ENCODE assay signal across 16 cellular contexts in genomic region chr20:16212790-16213189, GRCh38.
DNase-seq lines count a peak whose midpoint lies in the region; ATAC-seq and TF ChIP-seq lines count a peak whose summit lies in the region.
"Had no signal": no experiment of that assay in that cellular context is flagged by ENCODE, and none has a peak within 500 bp of the region (broad histone marks: within the 10 kb centered on the region; RNA-seq: fewer than 3 reads in every experiment).

No MANE protein-coding gene starts in this region.

- H3K36me3 ChIP-seq in OCI-LY3 (replicated peaks; ENCODE audit: low read depth, low read length) = no peaks in the 10 kb centered on the region
- H3K36me3 ChIP-seq: BE2C had no signal

- no peaks in the 10 kb centered on the region for H3K9me3 ChIP-seq in OCI-LY3 (ENCODE audit: insufficient read depth, low read length)
- H3K9me3 ChIP-seq: BE2C had no signal

- no peak overlapping the region for H3K4me3 Mint-ChIP-seq in stimulated activated naive B cell treated with anti-CD40 and anti-IgM and Interleukin-4, amounts not matched to agents 10 μg/mL and 1 μg/mL and 100 μg/mL, for 72 hours
- H3K4me3 Mint-ChIP-seq: CD4-positive, CD25-positive, alpha-beta regulatory T cell; CD8-positive, alpha-beta memory T cell; GM23338 had no signal

- DNase-seq in germinal center (ENCODE audit: low spot score) (peak; percentile 5), DMS 273 treated with DMSO at 0.1 percent for 48 hours (lab: John Stamatoyannopoulos, UW) (no peak)
- peak; percentile 9 for DNase-seq in stimulated activated naive B cell treated with anti-CD40 and anti-IgM and Interleukin-4, amounts not matched to agents 10 μg/mL and 1 μg/mL and 100 μg/mL, for 72 hours
- DNase-seq in activated naive CD4-positive, alpha-beta T cell (lab: John Stamatoyannopoulos, UW) = no peak
- DNase-seq: BE2C; C1 segment of cervical spinal cord; CD4-positive, CD25-positive, alpha-beta regulatory T cell; CD8-positive, alpha-beta memory T cell; COR-L47; HCEC 1CT; IMR-90 had no signal

- no peaks in the 10 kb centered on the region for H3K27me3 Mint-ChIP-seq in stimulated activated naive B cell treated with anti-CD40 and anti-IgM and Interleukin-4, amounts not matched to agents 10 μg/mL and 1 μg/mL and 100 μg/mL, for 72 hours
- H3K27me3 Mint-ChIP-seq: CD4-positive, CD25-positive, alpha-beta regulatory T cell; CD8-positive, alpha-beta memory T cell had no signal

- H2AFZ ChIP-seq in OCI-LY3 (ENCODE audit: low read depth, low read length) = no peak overlapping the region
- H2AFZ ChIP-seq: GM23338 had no signal

- peaks cover 0 to 2% of the 10 kb centered on the region in 2 donors for H3K9me3 Mint-ChIP-seq in stimulated activated naive B cell treated with anti-CD40 and anti-IgM and Interleukin-4, amounts not matched to agents 10 μg/mL and 1 μg/mL and 100 μg/mL, for 72 hours
- H3K9me3 Mint-ChIP-seq: GM23338 had no signal

- no peak for TF ChIP-seq CTCF in OCI-LY3 (IDR thresholded peaks at IDR 0.05; ENCODE audit: low read depth, low read length)

- no peak overlapping the region for H3K9ac ChIP-seq in OCI-LY3 (ENCODE audit: low read length)

- no peak overlapping the region for H3K27ac Mint-ChIP-seq in stimulated activated naive B cell treated with anti-CD40 and anti-IgM and Interleukin-4, amounts not matched to agents 10 μg/mL and 1 μg/mL and 100 μg/mL, for 72 hours
- H3K27ac Mint-ChIP-seq: CD8-positive, alpha-beta memory T cell; GM23338 had no signal

- ATAC-seq in GM21360 (IDR thresholded peaks at IDR 0.05; ENCODE audit: unreplicated experiment) (peak; percentile 72), GM19455 (IDR thresholded peaks at IDR 0.05; ENCODE audit: unreplicated experiment) (no peak)
- peak; percentile 66 to 76 for ATAC-seq in stimulated activated naive B cell treated with anti-CD40 and anti-IgM and Interleukin-4, amounts not matched to agents 10 μg/mL and 1 μg/mL and 100 μg/mL, for 72 hours (replicated peaks)
- ATAC-seq: GM23338, K562 had no signal

- H4K20me1 ChIP-seq in OCI-LY3 (ENCODE audit: insufficient read depth, low read length) = no peaks in the 10 kb centered on the region

- H3K27me3 ChIP-seq in OCI-LY3 (ENCODE audit: low read depth, low read length) = no peaks in the 10 kb centered on the region
- H3K27me3 ChIP-seq: BE2C had no signal

- peaks cover 14% of the 10 kb centered on the region for H3K4me1 ChIP-seq in OCI-LY3 (ENCODE audit: low read length)

- peak overlapping the region; percentile 0; the same call in 1 of the 2 replicates for H3K4me2 ChIP-seq in OCI-LY3 (ENCODE audit: low read length)
- H3K4me2 ChIP-seq: GM23338 had no signal

- H3K79me2 ChIP-seq in OCI-LY3 (ENCODE audit: low read length) = no peaks in the 10 kb centered on the region

- H3K36me3 Mint-ChIP-seq in stimulated activated naive B cell treated with anti-CD40 and anti-IgM and Interleukin-4, amounts not matched to agents 10 μg/mL and 1 μg/mL and 100 μg/mL, for 72 hours = peaks cover 0 to 7% of the 10 kb centered on the region in 2 donors
- H3K36me3 Mint-ChIP-seq: CD4-positive, CD25-positive, alpha-beta regulatory T cell; CD8-positive, alpha-beta memory T cell had no signal

- peaks cover 16 to 34% of the 10 kb centered on the region in 2 donors for H3K4me1 Mint-ChIP-seq in stimulated activated naive B cell treated with anti-CD40 and anti-IgM and Interleukin-4, amounts not matched to agents 10 μg/mL and 1 μg/mL and 100 μg/mL, for 72 hours
- H3K4me1 Mint-ChIP-seq: CD4-positive, CD25-positive, alpha-beta regulatory T cell; CD8-positive, alpha-beta memory T cell had no signal

- no peak overlapping the region for H3K4me3 ChIP-seq in OCI-LY3 (ENCODE audit: low read length)
- H3K4me3 ChIP-seq: GM23338, K562 had no signal

- H3K27ac ChIP-seq in OCI-LY3 (ENCODE audit: low read length) = no peak overlapping the region

Comparison
In these comparisons a context has a peak if more than half of its experiments do, and no peak if none do; other contexts are left out.
1. DNase-seq: peak in germinal center (single experiment) and stimulated activated naive B cell treated with anti-CD40 and anti-IgM and Interleukin-4, amounts not matched to agents 10 μg/mL and 1 μg/mL and 100 μg/mL, for 72 hours (single experiment); none in DMS 273 treated with DMSO at 0.1 percent for 48 hours (single experiment) and activated naive CD4-positive, alpha-beta T cell (0 of 4).